Comparison of ENCODE assay signal across 13 cellular contexts in genomic region chr3:157394361-157394760, GRCh38. TPM values are rescaled to one million over a fixed set of nuclear protein-coding genes. Genes with fewer than 3 reads are reported as not detected.
DNase-seq lines count a peak whose midpoint lies in the region; ATAC-seq and TF ChIP-seq lines count a peak whose summit lies in the region.
"Had no signal": no experiment of that assay in that cellular context is flagged by ENCODE, and none has a peak within 500 bp of the region (broad histone marks: within the 10 kb centered on the region; RNA-seq: fewer than 3 reads in every experiment).

No MANE protein-coding gene starts in this region.

- H3K27me3 Mint-ChIP-seq in HFFc6 (ENCODE audit: insufficient read depth) (no peaks in the 10 kb centered on the region), nephron progenitor cell (ENCODE audit: low read depth, poor library complexity) (no peaks in the 10 kb centered on the region)

- no peaks in the 10 kb centered on the region for H3K4me1 ChIP-seq in upper lobe of right lung
- H3K4me1 ChIP-seq in HAP-1 = no peaks in the 10 kb centered on the region
- H3K4me1 ChIP-seq: BE2C had no signal

- ATAC-seq in upper lobe of right lung = peak; percentile 44
- ATAC-seq: HCT116 had no signal

- H3K9me3 ChIP-seq in upper lobe of right lung = no peaks in the 10 kb centered on the region
- H3K9me3 ChIP-seq in HAP-1 = no peaks in the 10 kb centered on the region
- H3K9me3 ChIP-seq: BE2C had no signal

- DNase-seq in EH (ENCODE audit: low read depth) (peak; percentile 32), HFFc6 (peak; percentile 35), epithelial cell of esophagus (ENCODE audit: low read depth) (peak; percentile 23), upper lobe of right lung (no peak), HAP-1 (ENCODE audit: low spot score in 2 of 2) (no peak), nephron progenitor cell (no peak), middle frontal gyrus (ENCODE audit: extremely low spot score, low spot score) (no peak)
- DNase-seq: BE2C; CD4-positive, alpha-beta memory T cell; DND-41; KBM-7 had no signal

- intact Hi-C loops in upper lobe of right lung (cut with DNase I) = no loop called here

- H3K9me3 Mint-ChIP-seq in HFFc6 = no peaks in the 10 kb centered on the region
- H3K9me3 Mint-ChIP-seq in nephron progenitor cell = peaks cover 9% of the 10 kb centered on the region

- in situ Hi-C loops in HAP-1 (cut with MboI; ENCODE audit: low sequenced_read_pairs) = no loop called here

- no peak overlapping the region for H3K27ac ChIP-seq in upper lobe of right lung
- H3K27ac ChIP-seq: C4-2B had no signal

- H3K4me3 ChIP-seq in epithelial cell of esophagus (ENCODE audit: low read length) = no peak overlapping the region
- no peak overlapping the region for H3K4me3 ChIP-seq in upper lobe of right lung
- no peak overlapping the region for H3K4me3 ChIP-seq in HAP-1

- H3K36me3 Mint-ChIP-seq in HFFc6 (ENCODE audit: low read depth) (peaks cover 41% of the 10 kb centered on the region), nephron progenitor cell (ENCODE audit: low read depth) (no peaks in the 10 kb centered on the region)
- H3K36me3 Mint-ChIP-seq: CD4-positive, alpha-beta memory T cell had no signal

- H3K27ac Mint-ChIP-seq in HFFc6 (peak overlapping the region; percentile 11; the same call in 1 of the 2 replicates), nephron progenitor cell (no peak overlapping the region)
- H3K27ac Mint-ChIP-seq: CD4-positive, alpha-beta memory T cell had no signal

- peaks cover 56% of the 10 kb centered on the region for H3K4me1 Mint-ChIP-seq in HFFc6 (ENCODE audit: low read depth)
- H3K4me1 Mint-ChIP-seq in nephron progenitor cell = no peaks in the 10 kb centered on the region
- H3K4me1 Mint-ChIP-seq: CD4-positive, alpha-beta memory T cell had no signal

- no peak for TF ChIP-seq CTCF in HFFc6 (IDR thresholded peaks at IDR 0.05)
- no peak for TF ChIP-seq CTCF in epithelial cell of esophagus (IDR thresholded peaks at IDR 0.05; ENCODE audit: insufficient read depth, low read depth, low read length, missing control alignments)
- TF ChIP-seq CTCF in upper lobe of right lung (IDR thresholded peaks at IDR 0.05) = no peak
- no peak for TF ChIP-seq CTCF in nephron progenitor cell (IDR thresholded peaks at IDR 0.05)

- H3K27me3 ChIP-seq in upper lobe of right lung (no peaks in the 10 kb centered on the region), HAP-1 (ENCODE audit: low read depth) (0 out of 2 replicates have a peak, but pooled peaks cover 5% of the 10 kb centered on the region)
- H3K27me3 ChIP-seq: BE2C had no signal

- no peak overlapping the region for H3K4me3 Mint-ChIP-seq in HFFc6
- H3K4me3 Mint-ChIP-seq in nephron progenitor cell = no peak overlapping the region
- H3K4me3 Mint-ChIP-seq: CD4-positive, alpha-beta memory T cell had no signal

- H3K36me3 ChIP-seq in upper lobe of right lung (no peaks in the 10 kb centered on the region), HAP-1 (replicated peaks) (no peaks in the 10 kb centered on the region)
- H3K36me3 ChIP-seq: BE2C had no signal

RNA-seq across cellular contexts. Expression of gene PTX3, which starts 42.3 kb away (rescaled TPM):
- total RNA-seq in HFFc6 (2021; fragmentation: NEBNext Ultra II Directional; extraction: Animal tissue kit (Norgen Biotek cat#: 25700)) = 10 to 100 TPM; 21.0 to 45.4 (median 44.5) TPM
- 7.2 TPM for total RNA-seq in upper lobe of right lung

Comparison
In these comparisons a context has a peak if more than half of its experiments do, and no peak if none do; other contexts are left out.
1. DNase-seq: peak in EH (single experiment), HFFc6 (single experiment) and epithelial cell of esophagus (single experiment); none in upper lobe of right lung (single experiment), HAP-1 (0 of 2), nephron progenitor cell (single experiment) and middle frontal gyrus (single experiment).